18 cellular contexts compared by ENCODE assay signal in genomic region chr6:168048724-168049025, GRCh38. TPM values are rescaled to one million over a fixed set of nuclear protein-coding genes. Genes with fewer than 3 reads are reported as not detected.
DNase-seq lines count a peak whose midpoint lies in the region; ATAC-seq and TF ChIP-seq lines count a peak whose summit lies in the region.
"Had no signal": no experiment of that assay in that cellular context is flagged by ENCODE, and none has a peak within 500 bp of the region (broad histone marks: within the 10 kb centered on the region; RNA-seq: fewer than 3 reads in every experiment).

No MANE protein-coding gene starts in this region.

- H3K4me1 ChIP-seq in BLaER1 (peaks cover 66% of the 10 kb centered on the region), HEK293 (ENCODE audit: control insufficient read depth, insufficient read depth, low read length) (no peaks in the 10 kb centered on the region)
- H3K4me1 ChIP-seq: Caco-2 had no signal

- no peaks in the 10 kb centered on the region for H3K36me3 ChIP-seq in BLaER1
- no peaks in the 10 kb centered on the region for H3K36me3 ChIP-seq in HEK293 (ENCODE audit: control insufficient read depth in 2 of 2, insufficient read depth in 1 of 2, low read length in 2 of 2)
- H3K36me3 ChIP-seq in H7 (replicated peaks; ENCODE audit: control insufficient read depth, insufficient read depth, low read length), result no peaks in the 10 kb centered on the region

- DNase-seq in dorsolateral prefrontal cortex (no peak), substantia nigra (lab: John Stamatoyannopoulos, UW) (no peak), H7 (no peak), NCI-H748 treated with DMSO at 0.1 percent for 48 hours (lab: John Stamatoyannopoulos, UW) (no peak)
- DNase-seq: Caco-2; CD4-positive, alpha-beta T cell; GDM1; GOT3; H9; IMR-90 had no signal

- TF ChIP-seq CTCF in HEK293 (tag by site-specific recombination; IDR thresholded peaks at IDR 0.05), result no peak
- peak in 1 of 56 donors; percentile 6 for TF ChIP-seq CTCF in dorsolateral prefrontal cortex (IDR thresholded peaks at IDR 0.05 in 54 of 56, conservative IDR thresholded peaks at IDR 0.05 in 2 of 56; ENCODE audit: low read depth in 1 of 56, partially characterized antibody in 56 of 56)

- CTCF ChIA-PET in HEK293 (lab: Yijun Ruan, JAX), result interaction anchor here (0.6 kb wide), 1 partner anchor 25 kb away, joined by 4 read pairs; no protein-coding TSS in a partner anchor

- H3K9ac ChIP-seq in BLaER1, result no peak overlapping the region

- no peak overlapping the region for H3K27ac ChIP-seq in BLaER1
- no peak overlapping the region for H3K27ac ChIP-seq in HEK293 (ENCODE audit: extremely low read depth, low read depth, low read length)
- H3K27ac ChIP-seq in dorsolateral prefrontal cortex, result peak overlapping the region; percentile 29 to 97 (median 86)
- peak overlapping the region; percentile 89 for H3K27ac ChIP-seq in substantia nigra (ENCODE audit: low read depth, low read length, poor library complexity, severe bottlenecking)
- H3K27ac ChIP-seq: C4-2B had no signal

- H3K4me2 ChIP-seq in BLaER1, result peak overlapping the region; percentile 92; the same call in 1 of the 2 replicates

- H3K4me3 ChIP-seq in BLaER1 (no peak overlapping the region), HEK293 (ENCODE audit: low read depth, low read length) (no peak overlapping the region), dorsolateral prefrontal cortex (no peak overlapping the region), H7 (ENCODE audit: insufficient read depth, low read depth, low read length) (no peak overlapping the region)
- H3K4me3 ChIP-seq: K562 had no signal

- H4K20me1 ChIP-seq in BLaER1, result no peaks in the 10 kb centered on the region

- H3K27me3 ChIP-seq in BLaER1 (no peaks in the 10 kb centered on the region), dorsolateral prefrontal cortex (no peaks in the 10 kb centered on the region), H7 (ENCODE audit: control insufficient read depth, insufficient read depth, low read length) (no peaks in the 10 kb centered on the region)

- H3K9me3 ChIP-seq in BLaER1, result no peaks in the 10 kb centered on the region
- no peaks in the 10 kb centered on the region for H3K9me3 ChIP-seq in HEK293 (ENCODE audit: control insufficient read depth, insufficient read depth, low read depth, low read length)
- H3K9me3 ChIP-seq: Caco-2 had no signal

- intact Hi-C loops in dorsolateral prefrontal cortex (cut with DNase I), result loop anchor here (5.0 kb wide), 4 partner anchors 76 to 131 kb away; no protein-coding TSS in a partner anchor

- no peak for ATAC-seq in SK-N-SH treated with all-trans-retinoic acid at 6 μM for 48 hours
- ATAC-seq: K562 had no signal

- POLR2A ChIA-PET in HEK293 (lab: Yijun Ruan, JAX), result no interaction called here

TF ChIP-seq in HEK293, 187 proteins besides CTCF, POLR2A, EP300 and RAD21:
- no peak for TF ChIP-seq ZNF354C (tag by site-specific recombination; IDR thresholded peaks at IDR 0.05; ENCODE audit: borderline replicate concordance, low read depth)
- TF ChIP-seq ZNF837 (tag by site-specific recombination; IDR thresholded peaks at IDR 0.05), result no peak
- no peak for TF ChIP-seq ZSCAN16 (tag by site-specific recombination; IDR thresholded peaks at IDR 0.05)
- TF ChIP-seq ZBTB1 (tag by site-specific recombination; IDR thresholded peaks at IDR 0.05), result no peak
- no peak for TF ChIP-seq PATZ1 (tag by site-specific recombination; IDR thresholded peaks at IDR 0.05)
- TF ChIP-seq SCRT1 (tag by site-specific recombination; IDR thresholded peaks at IDR 0.05; ENCODE audit: borderline replicate concordance), result no peak
- 0 out of 2 replicates have a peak, but pooled peaks have one; percentile 14 for TF ChIP-seq GLIS2 (tag by site-specific recombination; IDR thresholded peaks at IDR 0.05)

TF ChIP-seq in SK-N-SH treated with all-trans-retinoic acid at 6 μM for 48 hours, 23 proteins besides CTCF, POLR2A, EP300 and RAD21:
- TF ChIP-seq OSR1 (CRISPR knock-in tag; IDR thresholded peaks at IDR 0.05) (no peak), ZNF565 (CRISPR knock-in tag; conservative IDR thresholded peaks at IDR 0.05; ENCODE audit: low read depth) (no peak), TOX (CRISPR knock-in tag; IDR thresholded peaks at IDR 0.05; ENCODE audit: borderline replicate concordance) (no peak), CREB5 (CRISPR knock-in tag; IDR thresholded peaks at IDR 0.05; ENCODE audit: low read depth) (no peak), ZFP3 (CRISPR knock-in tag; IDR thresholded peaks at IDR 0.05) (no peak), TCF4 (CRISPR knock-in tag; IDR thresholded peaks at IDR 0.05; ENCODE audit: borderline replicate concordance) (no peak), ZFP30 (CRISPR knock-in tag; IDR thresholded peaks at IDR 0.05) (no peak), SNAI2 (CRISPR knock-in tag; IDR thresholded peaks at IDR 0.05) (no peak), ZNF8 (CRISPR knock-in tag; IDR thresholded peaks at IDR 0.05) (no peak), ZNF70 (CRISPR knock-in tag; IDR thresholded peaks at IDR 0.05) (no peak), ISL1 (CRISPR knock-in tag; IDR thresholded peaks at IDR 0.05) (no peak), TSHZ2 (CRISPR knock-in tag; IDR thresholded peaks at IDR 0.05) (no peak), ARNTL (CRISPR knock-in tag; IDR thresholded peaks at IDR 0.05; ENCODE audit: borderline replicate concordance, low read depth) (no peak), BACH2 (CRISPR knock-in tag; IDR thresholded peaks at IDR 0.05; ENCODE audit: borderline replicate concordance) (no peak), ZC3H10 (CRISPR knock-in tag; IDR thresholded peaks at IDR 0.05) (no peak), POU6F1 (CRISPR knock-in tag; IDR thresholded peaks at IDR 0.05; ENCODE audit: borderline replicate concordance, low read depth) (no peak)

RNA-seq across cellular contexts. Expression of gene FRMD1, which starts 30.3 kb away (rescaled TPM):
- under 1 TPM in 5 of 120 experiments, not detected in 115; 0.10 to 0.58 (median 0.22) TPM for total RNA-seq in dorsolateral prefrontal cortex
- total RNA-seq in H7 (2014; rRNA removed; shearing (Covaris generic)), result 0.11 TPM in 1 of 2 replicates, not detected in the other
- total RNA-seq: A172; B cell; CD4-positive, alpha-beta T cell; Daoy; H9; IMR-90 had no signal

RNA-seq across cellular contexts. Expression of gene KIF25, which starts 51.2 kb away (rescaled TPM):
- 10 to 100 TPM in 4 of 120 experiments, 1 to 10 TPM in 88, under 1 TPM in 24, not detected in 4; 0.30 to 16.3 (median 2.4) TPM for total RNA-seq in dorsolateral prefrontal cortex
- 0.15 and 0.42 TPM in 2 replicates for total RNA-seq in H7 (2014; rRNA removed; shearing (Covaris generic))
- total RNA-seq: A172; B cell; Caco-2; CD4-positive, alpha-beta T cell; Daoy; IMR-90 had no signal

Comparison
In these comparisons a context has a peak if more than half of its experiments do, and no peak if none do; other contexts are left out.
1. H3K27ac ChIP-seq: peak in dorsolateral prefrontal cortex (59 of 59) and substantia nigra (single experiment); none in BLaER1 (single experiment) and HEK293 (single experiment).